Comparison of ENCODE assay signal across 23 cellular contexts in the genomic region with DNA sequence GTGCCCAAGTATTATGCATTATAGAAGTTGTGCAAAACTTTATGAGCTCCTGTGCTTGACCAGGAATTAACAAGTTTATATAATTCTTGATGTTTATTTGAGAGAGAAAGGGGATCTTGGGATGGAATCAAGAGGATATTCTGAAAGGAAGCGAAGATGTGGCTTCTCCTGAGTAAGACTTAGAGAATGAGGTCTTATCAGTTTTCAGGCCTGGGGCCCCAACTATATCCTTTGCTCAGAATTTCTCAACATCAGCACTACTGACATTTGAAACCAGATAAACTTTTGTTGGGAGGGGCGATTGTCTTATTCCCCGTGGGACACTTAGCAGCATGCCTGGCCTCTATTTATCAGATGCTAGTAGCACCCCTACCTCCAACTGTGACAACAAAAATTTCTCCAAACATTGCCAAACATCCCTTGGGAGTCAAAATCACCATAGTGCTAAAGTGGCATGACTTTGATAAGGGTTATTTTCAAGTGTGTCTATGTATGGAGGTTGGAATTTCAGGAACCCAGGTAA.
"Had no signal": no experiment of that assay in that cellular context is flagged by ENCODE, and none has a peak within 500 bp of the region (broad histone marks: within the 10 kb centered on the region; RNA-seq: fewer than 3 reads in every experiment).

No MANE protein-coding gene starts in this region.

- ATAC-seq: PC-3, WTC11 had no signal

- H3K36me3 ChIP-seq: MG63 had no signal

- FAIRE-seq: astrocyte, RCC 7860 had no signal

- DNase-seq: activated CD4-positive, alpha-beta memory T cell treated with anti-CD3 and anti-CD28 coated beads for 36 hours; activated CD4-positive, alpha-beta T cell treated with anti-CD3 and anti-CD28 coated beads for 1 hour; activated CD4-positive, alpha-beta T cell treated with anti-CD3 and anti-CD28 coated beads, Interleukin-2, amount 10 ng/mL, durations not matched to agents 7 days and 5 days; activated CD8-positive, alpha-beta memory T cell treated with anti-CD3 and anti-CD28 coated beads for 24 hours; activated gamma-delta T cell treated with Interleukin-2 at 50 U/mL for 16 hours; activated naive CD4-positive, alpha-beta T cell treated with anti-CD3 and anti-CD28 coated beads, Interleukin-2, amount 10 ng/mL, durations not matched to agents 7 days and 5 days; activated naive CD8-positive, alpha-beta T cell treated with anti-CD3 and anti-CD28 coated beads, Interleukin-2, amount 10 ng/mL, durations not matched to agents 7 days and 5 days; activated T-cell treated with anti-CD3 and anti-CD28 coated beads for 4 hours; activated T-cell treated with anti-CD3 and anti-CD28 coated beads, Interleukin-2, amount 50 U/mL, for 48 hours; amygdala; cerebellar nuclear complex; MG63; MV-4-11; NCI-H1092 treated with DMSO at 0.1 percent for 48 hours; NCI-H1436; NCI-H1694 treated with DMSO at 0.1 percent for 48 hours; NCI-H2029 treated with DMSO at 0.1 percent for 48 hours; NCI-H524; PC-3; SHP77 treated with DMSO at 0.1 percent for 48 hours had no signal

- H3K4me3 ChIP-seq: MG63 had no signal

- H3K27me3 ChIP-seq: MG63 had no signal
